In genomic region chr17:55301521-55302406, GRCh38 we compare ENCODE assay signal across 1 cellular context.
TF ChIP-seq lines count a peak whose summit lies in the region.

No MANE protein-coding gene starts in this region.

TF ChIP-seq in HepG2, 621 proteins besides CTCF, POLR2A, EP300 and RAD21 (continued from another document and continues in another):
- TF ChIP-seq ZNF646 (CRISPR knock-in tag; IDR thresholded peaks at IDR 0.05) (no peak; the same call in 1 of the 2 replicates), POGK (CRISPR knock-in tag; conservative IDR thresholded peaks at IDR 0.05) (peak; percentile 67; the same call in 1 of the 2 replicates), ZNF749 (CRISPR knock-in tag; IDR thresholded peaks at IDR 0.05; ENCODE audit: borderline replicate concordance) (no peak), ZNF670 (CRISPR knock-in tag; IDR thresholded peaks at IDR 0.05; ENCODE audit: borderline replicate concordance) (no peak), ARID3A (IDR thresholded peaks at IDR 0.05; ENCODE audit: low read depth, low read length) (peak; percentile 82), HMGA1 (CRISPR knock-in tag; conservative IDR thresholded peaks at IDR 0.05) (no peak), MEIS2 (CRISPR knock-in tag; IDR thresholded peaks at IDR 0.05) (peak; percentile 88), CHD4 (IDR thresholded peaks at IDR 0.05; ENCODE audit: borderline replicate concordance, low read length) (0 out of 2 replicates have a peak, but pooled peaks have one; percentile 30), KAT2B (IDR thresholded peaks at IDR 0.05; ENCODE audit: borderline replicate concordance, low read depth, low read length) (no peak), ZNF138 (CRISPR knock-in tag; IDR thresholded peaks at IDR 0.05; ENCODE audit: low read depth) (peak; percentile 65; the same call in 1 of the 2 replicates), STAT5B (CRISPR knock-in tag; IDR thresholded peaks at IDR 0.05) (no peak), GMEB1 (CRISPR knock-in tag; IDR thresholded peaks at IDR 0.05; ENCODE audit: borderline replicate concordance) (no peak; the same call in 1 of the 2 replicates), ATF5 (CRISPR knock-in tag; IDR thresholded peaks at IDR 0.05; ENCODE audit: low read depth) (no peak), ZNF598 (CRISPR knock-in tag; IDR thresholded peaks at IDR 0.05; ENCODE audit: borderline replicate concordance) (no peak), CBX1 (IDR thresholded peaks at IDR 0.05; ENCODE audit: low read depth) (no peak), PRMT3 (CRISPR knock-in tag; IDR thresholded peaks at IDR 0.05; ENCODE audit: borderline replicate concordance, low read depth) (no peak), ELK4 (CRISPR knock-in tag; IDR thresholded peaks at IDR 0.05; ENCODE audit: borderline replicate concordance) (no peak), SOX13 (IDR thresholded peaks at IDR 0.05) (no peak), SOX13 (CRISPR knock-in tag; conservative IDR thresholded peaks at IDR 0.05 in 1 of 2, IDR thresholded peaks at IDR 0.05 in 1 of 2) (peak in 1 of 2 experiments; percentile 92; a peak in 2 of 4 replicates), KLF11 (CRISPR knock-in tag; IDR thresholded peaks at IDR 0.05) (no peak), ZNF10 (CRISPR knock-in tag; IDR thresholded peaks at IDR 0.05; ENCODE audit: borderline replicate concordance, low read depth) (no peak), ZNF280D (CRISPR knock-in tag; IDR thresholded peaks at IDR 0.05) (peak; percentile 77; the same call in 1 of the 2 replicates), ZNF441 (CRISPR knock-in tag; IDR thresholded peaks at IDR 0.05; ENCODE audit: borderline replicate concordance) (peak; percentile 55; the same call in 1 of the 2 replicates), ZNF784 (CRISPR knock-in tag; IDR thresholded peaks at IDR 0.05; ENCODE audit: borderline replicate concordance) (no peak), NCOA2 (CRISPR knock-in tag; IDR thresholded peaks at IDR 0.05) (peak; percentile 72; the same call in 1 of the 2 replicates), THRA (CRISPR knock-in tag; IDR thresholded peaks at IDR 0.05; ENCODE audit: borderline replicate concordance) (peak; percentile 78; the same call in 1 of the 2 replicates), RELA (CRISPR knock-in tag; IDR thresholded peaks at IDR 0.05) (no peak), SAP130 (CRISPR knock-in tag; IDR thresholded peaks at IDR 0.05; ENCODE audit: low read depth) (peak; percentile 91), ZNF768 (CRISPR knock-in tag; IDR thresholded peaks at IDR 0.05) (no peak), MED8 (CRISPR knock-in tag; IDR thresholded peaks at IDR 0.05; ENCODE audit: insufficient replicate concordance) (no peak), ZBTB37 (CRISPR knock-in tag; IDR thresholded peaks at IDR 0.05) (no peak), MAX (IDR thresholded peaks at IDR 0.05) (peak; percentile 61), PTBP1 (IDR thresholded peaks at IDR 0.05; ENCODE audit: low read depth, low read length, poor library complexity, severe bottlenecking) (no peak), BRD4 (CRISPR knock-in tag; IDR thresholded peaks at IDR 0.05) (no peak)
